Comparison of ENCODE assay signal across 10 cellular contexts in genomic region chr5:7053125-7053524, GRCh38.
"Had no signal": no experiment of that assay in that cellular context is flagged by ENCODE, and none has a peak within 500 bp of the region (broad histone marks: within the 10 kb centered on the region; RNA-seq: fewer than 3 reads in every experiment).

No MANE protein-coding gene starts in this region.

- H3K9me3 ChIP-seq: HAP-1 had no signal

- DNase-seq: GM23248, GOT3, H7, H9, HCEC 1CT, HFFc6 had no signal

- H3K4me1 Mint-ChIP-seq: H9 had no signal

- H3K36me3 ChIP-seq: HAP-1 had no signal

- H3K4me3 ChIP-seq: GM23248, HAP-1 had no signal

- H3K27ac ChIP-seq: GM23248 had no signal

- ATAC-seq: HCT116 had no signal

- H3K4me3 Mint-ChIP-seq: H9, HFFc6 had no signal

- FAIRE-seq: H1, H54 had no signal

- H2AFZ ChIP-seq: GM23248 had no signal

- H3K4me1 ChIP-seq: HAP-1 had no signal

- H3K27ac Mint-ChIP-seq: H9, HFFc6 had no signal
